Comparison of ENCODE assay signal across 8 cellular contexts in genomic region chr11:117231637-117232021, GRCh38. TPM values are rescaled to one million over a fixed set of nuclear protein-coding genes. Genes with fewer than 3 reads are reported as not detected.
DNase-seq lines count a peak whose midpoint lies in the region; ATAC-seq and TF ChIP-seq lines count a peak whose summit lies in the region.

No MANE protein-coding gene starts in this region.

- no peak overlapping the region for H2AFZ ChIP-seq in Karpas-422 (ENCODE audit: low read length)

- in situ Hi-C loops in GM13976 (cut with MboI; ENCODE audit: low sequenced_read_pairs, unreplicated experiment) (no loop called here), GM13977 (cut with MboI; ENCODE audit: low pct_unique_long_range_greater_than_20kb, low sequenced_read_pairs, unreplicated experiment) (loop anchor here (10.0 kb wide), 1 partner anchor 63 kb away; the partner anchor contains the start of gene BACE1-AS)

- H3K9ac ChIP-seq in BLaER1 treated with 17β-estradiol and CSF1 and Interleukin-3, amounts not matched to agents 10 nM and 100 nM, result peak overlapping the region; percentile 84 to 95 (median 90)
- H3K9ac ChIP-seq in Karpas-422 (ENCODE audit: low read length), result peak overlapping the region; percentile 90

- TF ChIP-seq CTCF in natural killer cell (IDR thresholded peaks at IDR 0.05) (no peak), GM13976 (IDR thresholded peaks at IDR 0.05; ENCODE audit: borderline replicate concordance, control extremely low read depth, extremely low read depth, insufficient read depth, missing control alignments) (no peak), GM13977 (IDR thresholded peaks at IDR 0.05; ENCODE audit: extremely low read depth, insufficient read depth, missing control alignments) (no peak)

- ATAC-seq in natural killer cell (no peak), GM21447 (IDR thresholded peaks at IDR 0.05; ENCODE audit: unreplicated experiment) (no peak)

- peaks cover 41% of the 10 kb centered on the region for H3K79me2 ChIP-seq in Karpas-422 (ENCODE audit: low read length)

- peak overlapping the region; percentile 75 to 95 (median 89) for H3K27ac ChIP-seq in BLaER1 treated with 17β-estradiol and CSF1 and Interleukin-3, amounts not matched to agents 10 nM and 100 nM
- H3K27ac ChIP-seq in Karpas-422 (ENCODE audit: low read length) (peak overlapping the region; percentile 85), cingulate gyrus (ENCODE audit: low read depth, low read length) (peak overlapping the region; percentile 95)

- H3K4me1 ChIP-seq in BLaER1 treated with 17β-estradiol and CSF1 and Interleukin-3, amounts not matched to agents 10 nM and 100 nM, result peaks cover 35 to 40% (median 38%) of the 10 kb centered on the region in 10 experiments
- H3K4me1 ChIP-seq in Karpas-422 (ENCODE audit: low read length), result peaks cover 33% of the 10 kb centered on the region

- peak overlapping the region; percentile 93 to 99 for H3K27ac Mint-ChIP-seq in natural killer cell

- no peaks in the 10 kb centered on the region for H3K9me3 ChIP-seq in BLaER1 treated with 17β-estradiol and CSF1 and Interleukin-3, amounts not matched to agents 10 nM and 100 nM (replicated peaks in 1 of 11)
- no peaks in the 10 kb centered on the region for H3K9me3 ChIP-seq in Karpas-422 (ENCODE audit: low read length)

- peak overlapping the region; percentile 79 to 99 (median 92) for H3K4me3 ChIP-seq in BLaER1 treated with 17β-estradiol and CSF1 and Interleukin-3, amounts not matched to agents 10 nM and 100 nM
- H3K4me3 ChIP-seq in Karpas-422 (ENCODE audit: low read length), result peak overlapping the region; percentile 88

- H3K4me1 Mint-ChIP-seq in natural killer cell, result peaks cover 43 to 59% of the 10 kb centered on the region in 2 donors

- DNase-seq in Karpas-422 (no peak), natural killer cell (no peak), GM13976 (ENCODE audit: low spot score) (no peak), GM13977 (ENCODE audit: low spot score) (no peak)
- DNase-seq in activated CD4-positive, alpha-beta T cell treated with anti-CD3 and anti-CD28 coated beads, Interleukin-2, amount 50 U/mL, for 4 hours, result no peak

- H4K20me1 ChIP-seq in BLaER1 treated with 17β-estradiol and CSF1 and Interleukin-3, amounts not matched to agents 10 nM and 100 nM, result peaks cover 0 to 50% (median 21%) of the 10 kb centered on the region in 11 experiments; a peak in 18 of 22 replicates
- H4K20me1 ChIP-seq in Karpas-422 (ENCODE audit: insufficient read depth, low read depth, low read length), result no peaks in the 10 kb centered on the region

- intact Hi-C loops in natural killer cell (cut with micrococcal nuclease), result loop anchor here (5.0 kb wide), 2 partner anchors 96 to 459 kb away; partner anchors contain the start of genes BUD13 and CEP164

- H3K27me3 Mint-ChIP-seq in natural killer cell (ENCODE audit: low read depth in 2 of 2), result no peaks in the 10 kb centered on the region

- no peaks in the 10 kb centered on the region for H3K9me2 ChIP-seq in Karpas-422 (replicated peaks; ENCODE audit: insufficient read depth, low read length)

- H3K4me3 Mint-ChIP-seq in natural killer cell, result peak overlapping the region; percentile 96

- no peaks in the 10 kb centered on the region for H3K27me3 ChIP-seq in BLaER1 treated with 17β-estradiol and CSF1 and Interleukin-3, amounts not matched to agents 10 nM and 100 nM
- no peaks in the 10 kb centered on the region for H3K27me3 ChIP-seq in Karpas-422 (ENCODE audit: low read length)

- H3K36me3 ChIP-seq in BLaER1 treated with 17β-estradiol and CSF1 and Interleukin-3, amounts not matched to agents 10 nM and 100 nM, result peaks cover 32 to 47% (median 42%) of the 10 kb centered on the region in 11 experiments
- H3K36me3 ChIP-seq in Karpas-422 (ENCODE audit: insufficient read depth, low read length), result no peaks in the 10 kb centered on the region

- H3K36me3 Mint-ChIP-seq in natural killer cell, result no peaks in the 10 kb centered on the region

- H3K4me2 ChIP-seq in BLaER1 treated with 17β-estradiol and CSF1 and Interleukin-3, amounts not matched to agents 10 nM and 100 nM, result peak overlapping the region; percentile 92 to 100 (median 96)
- peak overlapping the region; percentile 89 for H3K4me2 ChIP-seq in Karpas-422 (ENCODE audit: low read depth, low read length, poor library complexity, severe bottlenecking)

- H3K9me3 Mint-ChIP-seq in natural killer cell, result no peaks in the 10 kb centered on the region

RNA-seq across cellular contexts. Expression of gene PCSK7, which starts 0.2 kb away (rescaled TPM):
- total RNA-seq in Karpas-422 (2014; rRNA removed; shearing (Covaris generic); ENCODE audit: low replicate concordance), result 14.3 and 33.7 TPM in 2 replicates
- total RNA-seq in natural killer cell, result 100 to 1,000 TPM; 397 to 471 (median 441) TPM

RNA-seq across cellular contexts. Expression of gene RNF214, which starts 0.8 kb away (rescaled TPM):
- total RNA-seq in Karpas-422 (2014; rRNA removed; shearing (Covaris generic); ENCODE audit: low replicate concordance), result 7.0 and 10.1 TPM in 2 replicates
- total RNA-seq in natural killer cell, result 10 to 100 TPM; 13.7 to 20.7 (median 17.3) TPM

RNA-seq across cellular contexts. Expression of gene TAGLN, which starts 32.5 kb away (rescaled TPM):
- total RNA-seq in Karpas-422 (2014; rRNA removed; shearing (Covaris generic); ENCODE audit: low replicate concordance), result 3.3 TPM in 2 replicates
- total RNA-seq in natural killer cell, result 10 to 100 TPM in 1 of 3 donors, 1 to 10 TPM in 2; 8.2 to 18.0 (median 8.3) TPM

RNA-seq across cellular contexts. Expression of gene SIDT2, which starts 53.1 kb away (rescaled TPM):
- 18.6 and 30.6 TPM in 2 replicates for total RNA-seq in Karpas-422 (2014; rRNA removed; shearing (Covaris generic); ENCODE audit: low replicate concordance)
- total RNA-seq in natural killer cell, result 100 to 1,000 TPM in 1 of 3 donors, 10 to 100 TPM in 2; 80.0 to 111 (median 82.0) TPM

RNA-seq across cellular contexts. Expression of gene BACE1-AS, which starts 59.5 kb away (rescaled TPM):
- 2.9 and 4.6 TPM in 2 replicates for total RNA-seq in Karpas-422 (2014; rRNA removed; shearing (Covaris generic); ENCODE audit: low replicate concordance)
- total RNA-seq in natural killer cell, result 1 to 10 TPM; 2.1 to 4.1 (median 2.4) TPM

Comparison
In these comparisons a context has a peak if more than half of its experiments do, and no peak if none do; other contexts are left out.
1. RNA of gene PCSK7, which starts 0.2 kb away (total RNA-seq): 397 to 471 TPM in natural killer cell; 14.3 to 33.7 TPM in Karpas-422; every median in the first group is over 10 times any median in the second.
2. Peak in every context shown above with its lines, with median percentiles within 50 percentile points of each other: H3K27ac ChIP-seq.